In the genomic region with DNA sequence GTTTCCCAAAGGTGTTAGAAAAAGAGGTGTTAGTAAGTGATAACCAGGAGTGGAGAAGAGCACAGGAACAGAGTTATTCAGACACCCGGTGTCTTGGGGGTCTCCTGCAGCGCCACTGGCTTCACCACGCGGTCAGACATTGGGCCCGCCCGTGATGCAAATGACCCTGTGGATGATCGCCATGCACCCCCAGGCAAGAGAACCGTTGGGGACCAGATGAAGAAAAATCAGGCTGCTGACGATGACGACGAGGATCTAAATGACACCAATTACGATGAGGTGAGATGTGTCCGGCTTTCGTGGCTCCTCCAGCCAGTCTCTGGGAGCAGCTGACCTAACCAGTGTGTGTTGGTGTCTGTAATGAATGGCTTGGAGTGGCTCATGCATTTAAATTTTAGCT, we compare ENCODE assay signal across 1 cellular context.
TF ChIP-seq lines count a peak whose summit lies in the region.

No MANE protein-coding gene starts in this region.

TF ChIP-seq in H1, 55 proteins besides CTCF, POLR2A, EP300 and RAD21:
- TF ChIP-seq TAF1 (IDR thresholded peaks at IDR 0.05; ENCODE audit: low read depth, low read length) (no peak), GTF2F1 (IDR thresholded peaks at IDR 0.05; ENCODE audit: borderline replicate concordance, low read depth, low read length) (no peak), JUN (IDR thresholded peaks at IDR 0.05; ENCODE audit: low read depth, low read length) (no peak), NANOG (IDR thresholded peaks at IDR 0.05; ENCODE audit: insufficient read depth, low read depth, low read length, poor library complexity, severe bottlenecking) (no peak), SP2 (IDR thresholded peaks at IDR 0.05; ENCODE audit: low read length) (no peak), CHD1 (IDR thresholded peaks at IDR 0.05; ENCODE audit: low read depth, low read length) (no peak), YY1 (IDR thresholded peaks at IDR 0.05; ENCODE audit: low read depth, low read length) (no peak), TCF12 (IDR thresholded peaks at IDR 0.05; ENCODE audit: low read depth, low read length) (no peak)
